26 cellular contexts compared by ENCODE assay signal in genomic region chr22:17109976-17110375, GRCh38. TPM values are rescaled to one million over a fixed set of nuclear protein-coding genes. Genes with fewer than 3 reads are reported as not detected.
"Had no signal": no experiment of that assay in that cellular context is flagged by ENCODE, and none has a peak within 500 bp of the region (broad histone marks: within the 10 kb centered on the region; RNA-seq: fewer than 3 reads in every experiment).

No MANE protein-coding gene starts in this region.

- H3K9me3 Mint-ChIP-seq: activated CD4-positive, alpha-beta memory T cell treated with anti-CD3 and anti-CD28 coated beads, Interleukin-2, amount 10 ng/mL, durations not matched to agents 7 days and 5 days; activated naive CD4-positive, alpha-beta T cell treated with anti-CD3 and anti-CD28 coated beads, Interleukin-2, amount 10 ng/mL, durations not matched to agents 7 days and 5 days; activated naive CD8-positive, alpha-beta T cell treated with anti-CD3 and anti-CD28 coated beads, Interleukin-2, amount 10 ng/mL, durations not matched to agents 7 days and 5 days; activated T-cell treated with anti-CD3 and anti-CD28 coated beads, Interleukin-2, amount 50 U/mL, for 72 hours; activated T-helper 2 cell treated with anti-CD3 and anti-CD28 coated beads, Interferon-gamma antibody, Interleukin-2, Interleukin-4, amounts not matched to agents 10 μg/mL and 5 μg/mL and 100 μg/mL, durations not matched to agents 14 hours and 24 hours and 36 hours; T-cell had no signal

- ATAC-seq: activated CD4-positive, alpha-beta T cell treated with anti-CD3 and anti-CD28 coated beads for 36 hours; activated T-cell treated with anti-CD3 and anti-CD28 coated beads, Interleukin-2, amount 50 U/mL, for 72 hours; Panc1; Right ventricle myocardium inferior; T-cell had no signal

- H3K27me3 Mint-ChIP-seq: activated CD4-positive, alpha-beta memory T cell treated with anti-CD3 and anti-CD28 coated beads, Interleukin-2, amount 10 ng/mL, durations not matched to agents 7 days and 5 days; activated CD4-positive, alpha-beta T cell treated with anti-CD3 and anti-CD28 coated beads for 36 hours; activated naive CD4-positive, alpha-beta T cell treated with anti-CD3 and anti-CD28 coated beads, Interleukin-2, amount 10 ng/mL, durations not matched to agents 7 days and 5 days; activated naive CD8-positive, alpha-beta T cell treated with anti-CD3 and anti-CD28 coated beads, Interleukin-2, amount 10 ng/mL, durations not matched to agents 7 days and 5 days; T-cell had no signal

- DNase-seq: activated CD4-positive, alpha-beta memory T cell treated with anti-CD3 and anti-CD28 coated beads, Interleukin-2, amount 10 ng/mL, durations not matched to agents 7 days and 5 days; activated CD4-positive, alpha-beta T cell treated with anti-CD3 and anti-CD28 coated beads for 36 hours; activated CD4-positive, alpha-beta T cell treated with anti-CD3 and anti-CD28 coated beads, Interleukin-2, amount 50 U/mL, for 1 hour; activated CD8-positive, alpha-beta memory T cell treated with anti-CD3 and anti-CD28 coated beads, Interleukin-2, amount 50 U/mL, for 4 hours; activated gamma-delta T cell treated with Interleukin-2 at 50 U/mL for 16 hours; activated naive CD4-positive, alpha-beta T cell treated with anti-CD3 and anti-CD28 coated beads, Interleukin-2, amount 10 ng/mL, durations not matched to agents 7 days and 5 days; activated naive CD8-positive, alpha-beta T cell treated with anti-CD3 and anti-CD28 coated beads, Interleukin-2, amount 10 ng/mL, durations not matched to agents 7 days and 5 days; activated T-cell treated with anti-CD3 and anti-CD28 coated beads, Interleukin-2, amount 50 U/mL, for 72 hours; central memory CD4-positive, alpha-beta T cell; KG1; NCI-H1092 treated with DMSO at 0.1 percent for 48 hours; NCI-H1417 treated with DMSO at 0.1 percent for 48 hours; NCI-H187; NCI-H2081; NCI-H510A treated with DMSO at 0.1 percent for 48 hours; NCI-H69; NK-92 treated with Interleukin-12 subunit alpha and Interleukin-12 subunit beta, amount 100 ng/mL, for 24 hours; OCI-M1; RPMI8226; T-cell; WERI-Rb-1 had no signal

- H3K36me3 ChIP-seq: breast epithelium had no signal

- H3K27ac Mint-ChIP-seq: activated CD4-positive, alpha-beta memory T cell treated with anti-CD3 and anti-CD28 coated beads, Interleukin-2, amount 10 ng/mL, durations not matched to agents 7 days and 5 days; activated CD4-positive, alpha-beta T cell treated with anti-CD3 and anti-CD28 coated beads for 36 hours; activated naive CD4-positive, alpha-beta T cell treated with anti-CD3 and anti-CD28 coated beads, Interleukin-2, amount 10 ng/mL, durations not matched to agents 7 days and 5 days; activated T-cell treated with anti-CD3 and anti-CD28 coated beads, Interleukin-2, amount 50 U/mL, for 72 hours; activated T-helper 2 cell treated with anti-CD3 and anti-CD28 coated beads, Interferon-gamma antibody, Interleukin-2, Interleukin-4, amounts not matched to agents 10 μg/mL and 5 μg/mL and 100 μg/mL, durations not matched to agents 14 hours and 24 hours and 36 hours had no signal

- H3K27me3 ChIP-seq: breast epithelium had no signal

- H3K4me3 ChIP-seq: breast epithelium, SK-N-MC had no signal

- H3K9me3 ChIP-seq: breast epithelium had no signal

- H3K27ac ChIP-seq: breast epithelium, SK-N-MC, WERI-Rb-1 had no signal

- H3K4me1 ChIP-seq: breast epithelium had no signal

- H3K4me3 Mint-ChIP-seq: activated CD4-positive, alpha-beta memory T cell treated with anti-CD3 and anti-CD28 coated beads, Interleukin-2, amount 10 ng/mL, durations not matched to agents 7 days and 5 days; activated CD4-positive, alpha-beta T cell treated with anti-CD3 and anti-CD28 coated beads for 36 hours; activated naive CD4-positive, alpha-beta T cell treated with anti-CD3 and anti-CD28 coated beads, Interleukin-2, amount 10 ng/mL, durations not matched to agents 7 days and 5 days; activated naive CD8-positive, alpha-beta T cell treated with anti-CD3 and anti-CD28 coated beads, Interleukin-2, amount 10 ng/mL, durations not matched to agents 7 days and 5 days; activated T-cell treated with anti-CD3 and anti-CD28 coated beads, Interleukin-2, amount 50 U/mL, for 72 hours; T-cell had no signal

RNA-seq across cellular contexts. Expression of gene TMEM121B, which starts 11.2 kb away (rescaled TPM):
- total RNA-seq: activated CD4-positive, alpha-beta memory T cell treated with anti-CD3 and anti-CD28 coated beads, Interleukin-2, amount 10 ng/mL, durations not matched to agents 7 days and 5 days had no signal
